23 cellular contexts compared by ENCODE assay signal in genomic region chr1:6831368-6831767, GRCh38. TPM values are rescaled to one million over a fixed set of nuclear protein-coding genes. Genes with fewer than 3 reads are reported as not detected.
DNase-seq lines count a peak whose midpoint lies in the region; ATAC-seq lines count a peak whose summit lies in the region.
"Had no signal": no experiment of that assay in that cellular context is flagged by ENCODE, and none has a peak within 500 bp of the region (broad histone marks: within the 10 kb centered on the region; RNA-seq: fewer than 3 reads in every experiment).

No MANE protein-coding gene starts in this region.

- no peak for ATAC-seq in GM18858 (IDR thresholded peaks at IDR 0.05; ENCODE audit: unreplicated experiment)
- ATAC-seq: activated naive CD4-positive, alpha-beta T cell treated with anti-CD3 and anti-CD28 coated beads, Interleukin-2, amount 50 U/mL, for 72 hours; activated T-helper 17 cell treated with anti-CD3 and anti-CD28 coated beads, Interleukin-2, amount 50 U/mL, for 72 hours; foreskin keratinocyte; GM12878; left colon; Right ventricle myocardium inferior had no signal

- peak; percentile 36 for DNase-seq in NCI-H2171 treated with DMSO at 0.1 percent for 48 hours (lab: John Stamatoyannopoulos, UW)
- DNase-seq in NCI-H2171 (lab: John Stamatoyannopoulos, UW): no peak
- peak; percentile 47 for DNase-seq in NCI-H1105 treated with DMSO at 0.1 percent for 48 hours (lab: John Stamatoyannopoulos, UW)
- DNase-seq in dermis blood vessel endothelial cell: peak; percentile 30
- peak; percentile 36 for DNase-seq in renal cortical epithelial cell (ENCODE audit: low read depth)
- DNase-seq in stimulated activated CD4-positive, alpha-beta T cell treated with anti-CD3 and anti-CD28 coated beads, Interleukin-12 subunit alpha, Interleukin-12 subunit beta, amount 100 ng/mL, for 4 hours: no peak
- no peak for DNase-seq in activated T-cell treated with anti-CD3 and anti-CD28 coated beads for 4 hours
- DNase-seq: activated CD4-positive, alpha-beta T cell treated with anti-CD3 and anti-CD28 coated beads, Interleukin-2, amount 50 U/mL, for 4 hours; activated CD4-positive, CD25-positive, alpha-beta regulatory T cell; activated CD8-positive, alpha-beta memory T cell treated with anti-CD3 and anti-CD28 coated beads, Interleukin-2, amount 50 U/mL, for 4 hours; aorta; BE2C; DND-41; foreskin keratinocyte; left colon; NCI-H1436; small intestine; stimulated activated CD4-positive, alpha-beta T cell treated with anti-CD3 and anti-CD28 coated beads, Interleukin-2, amount 100 ng/mL, for 24 hours had no signal

RNA-seq across cellular contexts. Expression of gene CAMTA1, which starts 46.1 kb away (rescaled TPM):
- total RNA-seq in dermis blood vessel endothelial cell (52.7 and 58.4 TPM in 2 replicates), renal cortical epithelial cell (56.4 and 79.3 TPM in 2 replicates)

Comparison
In these comparisons a context has a peak if more than half of its experiments do, and no peak if none do; other contexts are left out.
1. DNase-seq: peak in NCI-H2171 treated with DMSO at 0.1 percent for 48 hours (single experiment), NCI-H1105 treated with DMSO at 0.1 percent for 48 hours (single experiment), dermis blood vessel endothelial cell (single experiment) and renal cortical epithelial cell (single experiment); none in NCI-H2171 (single experiment), stimulated activated CD4-positive, alpha-beta T cell treated with anti-CD3 and anti-CD28 coated beads, Interleukin-12 subunit alpha, Interleukin-12 subunit beta, amount 100 ng/mL, for 4 hours (single experiment) and activated T-cell treated with anti-CD3 and anti-CD28 coated beads for 4 hours (single experiment).